ENCODE assay signal across 8 cellular contexts in the genomic region with DNA sequence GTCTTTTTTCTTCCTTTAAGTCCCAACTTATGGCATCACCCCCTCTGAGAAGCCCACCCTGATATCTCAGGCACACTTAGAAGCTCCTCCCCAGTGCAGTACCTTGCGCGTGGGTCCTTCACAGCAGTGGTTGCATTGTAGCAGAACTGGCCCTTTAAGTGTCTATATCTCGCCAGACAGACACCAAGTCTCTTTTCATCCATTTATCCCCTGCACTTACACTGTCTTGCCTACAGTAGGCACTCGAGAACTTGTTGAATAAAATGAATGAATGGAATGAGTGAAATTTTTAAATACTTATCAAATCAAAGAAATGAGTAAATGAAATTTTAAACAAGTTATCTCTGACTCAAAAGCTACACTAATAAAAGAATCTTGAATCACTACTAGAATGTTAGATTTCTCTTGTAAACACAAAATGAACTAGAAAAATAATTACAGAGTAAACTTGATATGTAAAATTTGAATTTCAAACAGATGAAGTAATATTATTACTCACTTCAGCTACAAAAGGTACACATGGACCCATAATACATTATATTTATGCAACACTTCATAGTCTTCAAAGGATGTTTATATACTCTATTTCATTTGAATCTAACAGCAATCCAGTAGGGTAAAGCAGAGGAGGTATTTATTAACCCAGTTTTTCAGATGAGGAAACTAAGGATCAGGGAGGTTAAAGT. TPM values are rescaled to one million over a fixed set of nuclear protein-coding genes. Genes with fewer than 3 reads are reported as not detected.
DNase-seq lines count a peak whose midpoint lies in the region; ATAC-seq and TF ChIP-seq lines count a peak whose summit lies in the region.
"Had no signal": no experiment of that assay in that cellular context is flagged by ENCODE, and none has a peak within 500 bp of the region (broad histone marks: within the 10 kb centered on the region; RNA-seq: fewer than 3 reads in every experiment).

No MANE protein-coding gene starts in this region.

- H3K9me3 Mint-ChIP-seq in mesothelial cell of epicardium, result peaks cover 5% of the 10 kb centered on the region

- DNase-seq in LoVo (ENCODE audit: low spot score), result peak; percentile 24
- peak; percentile 55 for DNase-seq in dermis blood vessel endothelial cell
- DNase-seq in retinal pigment epithelial cell (ENCODE audit: low read depth), result no peak
- no peak for DNase-seq in retina
- DNase-seq in mesothelial cell of epicardium (ENCODE audit: low spot score in 2 of 2, unreplicated experiment in 2 of 2), result no peak
- DNase-seq: right cardiac atrium had no signal

- H3K27me3 Mint-ChIP-seq in mesothelial cell of epicardium (ENCODE audit: low read depth), result peaks cover 18% of the 10 kb centered on the region

- H3K4me1 Mint-ChIP-seq in mesothelial cell of epicardium, result no peaks in the 10 kb centered on the region

- TF ChIP-seq CTCF in GM12872 (IDR thresholded peaks at IDR 0.05; ENCODE audit: insufficient read depth, low read depth, low read length) (peak; percentile 61; the same call in 2 of the 3 replicates), retinal pigment epithelial cell (conservative IDR thresholded peaks at IDR 0.05; ENCODE audit: low read depth, low read length) (peak; percentile 64), mesothelial cell of epicardium (IDR thresholded peaks at IDR 0.05; ENCODE audit: unreplicated experiment) (no peak)

- H3K4me3 Mint-ChIP-seq in mesothelial cell of epicardium, result no peak overlapping the region

- no peaks in the 10 kb centered on the region for H3K36me3 Mint-ChIP-seq in mesothelial cell of epicardium

- H3K4me3 ChIP-seq in retinal pigment epithelial cell (ENCODE audit: low read length), result no peak overlapping the region

- no peak for ATAC-seq in HG02571 (IDR thresholded peaks at IDR 0.05; ENCODE audit: unreplicated experiment)

- H3K27ac Mint-ChIP-seq in mesothelial cell of epicardium, result no peak overlapping the region

RNA-seq across cellular contexts. Expression of gene MAN1A2, which starts 54.7 kb away (rescaled TPM):
- 51.4 and 58.8 TPM in 2 replicates for total RNA-seq in dermis blood vessel endothelial cell
- total RNA-seq in mesothelial cell of epicardium, result 53.1 to 56.5 TPM (median 55.1 TPM) in 3 replicates

Comparison
In these comparisons a context has a peak if more than half of its experiments do, and no peak if none do; other contexts are left out.
1. DNase-seq: peak in LoVo (single experiment) and dermis blood vessel endothelial cell (single experiment); none in retinal pigment epithelial cell (single experiment), retina (single experiment) and mesothelial cell of epicardium (0 of 2).